ENCODE assay signal across 1 cellular context in the genomic region with DNA sequence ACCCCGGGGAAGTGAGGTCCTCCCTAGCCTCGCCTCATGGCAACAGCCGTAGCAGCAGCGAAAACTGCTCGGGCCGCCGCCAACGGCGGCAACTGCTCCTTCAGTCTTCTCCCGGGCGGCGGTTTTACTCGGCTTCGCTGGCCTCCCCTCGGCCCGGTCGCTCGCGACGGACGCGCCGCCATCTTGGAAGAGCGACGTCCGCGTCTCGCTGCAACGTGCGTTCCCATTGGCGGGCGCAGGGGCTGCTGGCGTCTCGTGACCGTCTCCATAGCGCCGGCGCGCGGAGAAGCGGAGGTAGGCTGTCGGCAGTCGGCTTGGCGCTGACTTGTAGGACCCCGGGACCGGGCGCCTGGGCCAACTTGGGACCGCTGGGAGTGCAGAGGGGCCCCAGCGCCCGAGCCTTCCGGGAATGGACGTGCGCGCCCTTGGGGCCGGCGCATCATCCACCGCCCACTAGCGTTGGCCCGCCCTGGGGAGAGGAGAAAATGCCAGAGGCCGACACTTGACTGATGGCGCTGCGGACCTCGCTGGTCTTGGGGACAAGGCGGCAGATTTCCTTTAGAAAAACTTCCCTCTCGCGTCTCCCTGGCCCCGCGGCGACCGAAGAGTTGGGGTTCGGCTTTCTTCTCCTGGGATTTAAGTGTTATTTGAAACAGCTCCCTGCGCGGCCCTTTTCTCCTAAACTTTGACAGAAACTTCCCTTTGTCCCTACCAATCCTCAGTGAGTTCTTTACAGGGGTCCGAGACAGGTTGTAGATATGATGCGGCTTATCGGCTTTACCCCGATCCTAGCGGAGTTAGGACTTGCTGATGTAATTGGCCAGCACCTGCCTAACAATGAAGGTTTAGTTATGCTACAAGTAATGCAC.
TF ChIP-seq lines count a peak whose summit lies in the region.

A gene with protein sequence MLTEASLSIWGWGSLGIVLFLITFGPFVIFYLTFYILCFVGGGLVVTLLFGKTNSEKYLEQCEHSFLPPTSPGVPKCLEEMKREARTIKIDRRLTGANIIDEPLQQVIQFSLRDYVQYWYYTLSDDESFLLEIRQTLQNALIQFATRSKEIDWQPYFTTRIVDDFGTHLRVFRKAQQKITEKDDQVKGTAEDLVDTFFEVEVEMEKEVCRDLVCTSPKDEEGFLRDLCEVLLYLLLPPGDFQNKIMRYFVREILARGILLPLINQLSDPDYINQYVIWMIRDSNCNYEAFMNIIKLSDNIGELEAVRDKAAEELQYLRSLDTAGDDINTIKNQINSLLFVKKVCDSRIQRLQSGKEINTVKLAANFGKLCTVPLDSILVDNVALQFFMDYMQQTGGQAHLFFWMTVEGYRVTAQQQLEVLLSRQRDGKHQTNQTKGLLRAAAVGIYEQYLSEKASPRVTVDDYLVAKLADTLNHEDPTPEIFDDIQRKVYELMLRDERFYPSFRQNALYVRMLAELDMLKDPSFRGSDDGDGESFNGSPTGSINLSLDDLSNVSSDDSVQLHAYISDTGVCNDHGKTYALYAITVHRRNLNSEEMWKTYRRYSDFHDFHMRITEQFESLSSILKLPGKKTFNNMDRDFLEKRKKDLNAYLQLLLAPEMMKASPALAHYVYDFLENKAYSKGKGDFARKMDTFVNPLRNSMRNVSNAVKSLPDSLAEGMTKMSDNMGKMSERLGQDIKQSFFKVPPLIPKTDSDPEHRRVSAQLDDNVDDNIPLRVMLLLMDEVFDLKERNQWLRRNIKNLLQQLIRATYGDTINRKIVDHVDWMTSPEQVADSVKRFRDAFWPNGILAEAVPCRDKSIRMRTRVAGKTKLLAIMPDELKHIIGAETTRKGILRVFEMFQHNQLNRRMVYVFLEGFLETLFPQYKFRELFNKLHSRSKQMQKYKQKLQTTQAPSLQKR (minus strand): TSS at position 193 of the 869 bp plus-strand sequence. CDS start 199 bp downstream, outside the sequence.

TF ChIP-seq in neural cell, 6 proteins besides CTCF, POLR2A, EP300 and RAD21:
- TF ChIP-seq, protein P1, sequence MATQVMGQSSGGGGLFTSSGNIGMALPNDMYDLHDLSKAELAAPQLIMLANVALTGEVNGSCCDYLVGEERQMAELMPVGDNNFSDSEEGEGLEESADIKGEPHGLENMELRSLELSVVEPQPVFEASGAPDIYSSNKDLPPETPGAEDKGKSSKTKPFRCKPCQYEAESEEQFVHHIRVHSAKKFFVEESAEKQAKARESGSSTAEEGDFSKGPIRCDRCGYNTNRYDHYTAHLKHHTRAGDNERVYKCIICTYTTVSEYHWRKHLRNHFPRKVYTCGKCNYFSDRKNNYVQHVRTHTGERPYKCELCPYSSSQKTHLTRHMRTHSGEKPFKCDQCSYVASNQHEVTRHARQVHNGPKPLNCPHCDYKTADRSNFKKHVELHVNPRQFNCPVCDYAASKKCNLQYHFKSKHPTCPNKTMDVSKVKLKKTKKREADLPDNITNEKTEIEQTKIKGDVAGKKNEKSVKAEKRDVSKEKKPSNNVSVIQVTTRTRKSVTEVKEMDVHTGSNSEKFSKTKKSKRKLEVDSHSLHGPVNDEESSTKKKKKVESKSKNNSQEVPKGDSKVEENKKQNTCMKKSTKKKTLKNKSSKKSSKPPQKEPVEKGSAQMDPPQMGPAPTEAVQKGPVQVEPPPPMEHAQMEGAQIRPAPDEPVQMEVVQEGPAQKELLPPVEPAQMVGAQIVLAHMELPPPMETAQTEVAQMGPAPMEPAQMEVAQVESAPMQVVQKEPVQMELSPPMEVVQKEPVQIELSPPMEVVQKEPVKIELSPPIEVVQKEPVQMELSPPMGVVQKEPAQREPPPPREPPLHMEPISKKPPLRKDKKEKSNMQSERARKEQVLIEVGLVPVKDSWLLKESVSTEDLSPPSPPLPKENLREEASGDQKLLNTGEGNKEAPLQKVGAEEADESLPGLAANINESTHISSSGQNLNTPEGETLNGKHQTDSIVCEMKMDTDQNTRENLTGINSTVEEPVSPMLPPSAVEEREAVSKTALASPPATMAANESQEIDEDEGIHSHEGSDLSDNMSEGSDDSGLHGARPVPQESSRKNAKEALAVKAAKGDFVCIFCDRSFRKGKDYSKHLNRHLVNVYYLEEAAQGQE (IDR thresholded peaks at IDR 0.05; ENCODE audit: borderline replicate concordance), result peak; percentile 85
- TF ChIP-seq MXI1 (conservative IDR thresholded peaks at IDR 0.05; ENCODE audit: poor library complexity, severe bottlenecking), result peak; percentile 52
- TF ChIP-seq POLR2AphosphoS5 (IDR thresholded peaks at IDR 0.05), result peak; percentile 92
- peak; percentile 63 for TF ChIP-seq SMC3 (conservative IDR thresholded peaks at IDR 0.05; ENCODE audit: poor library complexity)
- no peak for TF ChIP-seq EZH2 (IDR thresholded peaks at IDR 0.05; ENCODE audit: borderline replicate concordance, insufficient read depth, low read length, poor library complexity, severe bottlenecking)
- peak; percentile 95 for TF ChIP-seq TAF1 (IDR thresholded peaks at IDR 0.05; ENCODE audit: low read depth)
